32 cellular contexts compared by ENCODE assay signal in the genomic region with DNA sequence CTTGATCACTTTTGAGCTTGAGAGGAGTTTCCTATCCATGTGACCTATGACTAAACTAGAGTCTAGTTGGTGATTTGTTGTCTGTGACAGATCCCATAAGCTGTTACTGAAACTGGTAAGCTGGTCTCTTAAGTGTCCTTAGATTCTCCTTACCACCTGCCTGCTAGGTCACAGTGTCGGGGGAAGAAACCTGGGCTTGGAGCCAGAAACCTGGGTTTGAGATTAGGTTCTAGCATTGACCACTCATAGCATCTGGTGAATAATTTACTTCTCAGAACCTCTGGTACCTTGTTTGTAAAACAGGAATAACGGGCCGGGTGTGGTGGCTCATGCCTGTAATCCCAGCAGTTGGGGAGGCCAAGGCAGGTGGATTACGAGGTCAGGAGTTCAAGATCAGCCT. TPM values are rescaled to one million over a fixed set of nuclear protein-coding genes. Genes with fewer than 3 reads are reported as not detected.
"Had no signal": no experiment of that assay in that cellular context is flagged by ENCODE, and none has a peak within 500 bp of the region (broad histone marks: within the 10 kb centered on the region; RNA-seq: fewer than 3 reads in every experiment).

No MANE protein-coding gene starts in this region.

- DNase-seq: activated CD4-positive, alpha-beta T cell treated with anti-CD3 and anti-CD28 coated beads, Interleukin-2, amount 10 ng/mL, durations not matched to agents 24 days and 14 days; activated CD4-positive, alpha-beta T cell treated with anti-CD3 and anti-CD28 coated beads, Interleukin-2, amount 50 U/mL, for 4 hours; activated CD8-positive, alpha-beta T cell treated with anti-CD3 and anti-CD28 coated beads, Interleukin-2, amount 10 ng/mL, durations not matched to agents 7 days and 5 days; activated gamma-delta T cell; activated naive CD4-positive, alpha-beta T cell treated with Interleukin-2 at 50 U/mL for 16 hours; activated naive CD8-positive, alpha-beta T cell treated with anti-CD3 and anti-CD28 coated beads, Interleukin-2, amount 10 ng/mL, durations not matched to agents 7 days and 5 days; activated T-cell treated with anti-CD3 and anti-CD28 coated beads, Interleukin-2, amount 50 U/mL, for 24 hours; amygdala; MM.1S; MV-4-11; NCI-H1092; NCI-H1417; NCI-H146; NCI-H187; NCI-H2029 treated with DMSO at 0.1 percent for 48 hours; NCI-H2107; NCI-H2171; NCI-H2227 treated with DMSO at 0.1 percent for 48 hours; NCI-H446; NCI-H510A treated with DMSO at 0.1 percent for 48 hours; SHP77; SJCRH30; T1000 had no signal

- ATAC-seq: activated CD8-positive, alpha-beta T cell treated with anti-CD3 and anti-CD28 coated beads, Interleukin-2, amount 10 ng/mL, durations not matched to agents 7 days and 5 days; Panc1 had no signal

RNA-seq across cellular contexts. Expression of gene ITPRID1, which starts 21.8 kb away (rescaled TPM):
- total RNA-seq: activated CD4-positive, alpha-beta T cell treated with anti-CD3 and anti-CD28 coated beads, Interleukin-2, amount 10 ng/mL, durations not matched to agents 24 days and 14 days; activated CD8-positive, alpha-beta T cell treated with anti-CD3 and anti-CD28 coated beads, Interleukin-2, amount 10 ng/mL, durations not matched to agents 7 days and 5 days; activated naive CD8-positive, alpha-beta T cell treated with anti-CD3 and anti-CD28 coated beads, Interleukin-2, amount 10 ng/mL, durations not matched to agents 7 days and 5 days; activated T-helper 2 cell treated with anti-CD3 and anti-CD28 coated beads, Interferon-gamma antibody, Interleukin-2, Interleukin-4, amounts not matched to agents 10 μg/mL and 5 μg/mL and 100 μg/mL, durations not matched to agents 14 hours and 24 hours and 36 hours; ascending aorta; cardiac muscle cell; chondrocyte; LHCN-M2; RPMI7951; SJCRH30; T-helper 1 cell treated with Interleukin-12 subunit alpha and Interleukin-12 subunit beta and Interleukin-4 antibody, amounts not matched to agents 30 ng/mL and 1 ng/mL, for 36 hours; T-helper 2 cell treated with Interferon-gamma antibody and Interleukin-4, amounts not matched to agents 100 ng/mL and 5 ng/mL, for 36 hours had no signal
